Comparison of ENCODE assay signal across 8 cellular contexts in genomic region chr7:23473848-23474097, GRCh38. TPM values are rescaled to one million over a fixed set of nuclear protein-coding genes. Genes with fewer than 3 reads are reported as not detected.
DNase-seq lines count a peak whose midpoint lies in the region; ATAC-seq and TF ChIP-seq lines count a peak whose summit lies in the region.

No MANE protein-coding gene starts in this region.

- DNase-seq in stimulated activated naive CD8-positive, alpha-beta T cell treated with anti-CD3 and anti-CD28 coated beads, Interleukin-15, Interleukin-2, amounts not matched to agents 100 U/mL and 50 U/mL, for 24 hours = no peak
- DNase-seq in NCI-H446 (lab: John Stamatoyannopoulos, UW) (peak; percentile 58 to 75), fibroblast of lung (ENCODE audit: low read depth in 2 of 2) (no peak), testis (no peak), thyroid gland (no peak), NOMO-1 (lab: John Stamatoyannopoulos, UW; ENCODE audit: unreplicated experiment in 2 of 2) (no peak)
- no peak for DNase-seq in effector CD4-positive, alpha-beta T cell

- WGBS in testis, 2 donors = 5% methylated on average over 24 of the region's 24 CpGs; no CpG with 5 or more reads in 1 of the 2 donors
- 1 to 5% methylated on average over 12 to 14 of the region's 24 CpGs for WGBS in thyroid gland, 2 donors

- peaks cover 2% of the 10 kb centered on the region for H4K20me1 ChIP-seq in fibroblast of lung (ENCODE audit: control insufficient read depth, extremely low read depth, insufficient read depth, low read length)

- no peak overlapping the region for H3K27ac Mint-ChIP-seq in stimulated activated naive CD8-positive, alpha-beta T cell treated with anti-CD3 and anti-CD28 coated beads, Interleukin-15, Interleukin-2, amounts not matched to agents 100 ng/mL and 50 ng/mL, for 24 hours

- peaks cover 40% of the 10 kb centered on the region for H3K27me3 ChIP-seq in fibroblast of lung (ENCODE audit: control insufficient read depth, insufficient read depth, low read length)
- H3K27me3 ChIP-seq in testis = no peaks in the 10 kb centered on the region
- H3K27me3 ChIP-seq in thyroid gland = peaks cover 70% of the 10 kb centered on the region

- TF ChIP-seq CTCF in fibroblast of lung (conservative IDR thresholded peaks at IDR 0.05 in 1 of 2, IDR thresholded peaks at IDR 0.05 in 1 of 2; ENCODE audit: low read depth in 1 of 2, low read length in 2 of 2) = no peak
- TF ChIP-seq CTCF in testis (IDR thresholded peaks at IDR 0.05) = no peak
- TF ChIP-seq CTCF in thyroid gland (IDR thresholded peaks at IDR 0.05) = no peak

- intact Hi-C loops in testis (cut with DNase I; ENCODE audit: low total_unique reads) = no loop called here
- intact Hi-C loops in thyroid gland (cut with DNase I) = no loop called here

- H3K4me1 ChIP-seq in fibroblast of lung (ENCODE audit: control insufficient read depth, extremely low read depth, insufficient read depth, low read length) = peaks cover 2% of the 10 kb centered on the region
- peaks cover 1% of the 10 kb centered on the region for H3K4me1 ChIP-seq in testis
- peaks cover 15 to 34% of the 10 kb centered on the region in 2 donors for H3K4me1 ChIP-seq in thyroid gland

- H3K79me2 ChIP-seq in fibroblast of lung (ENCODE audit: control insufficient read depth, insufficient read depth, low read length) = peaks cover 4% of the 10 kb centered on the region

- H2AFZ ChIP-seq in fibroblast of lung (ENCODE audit: low read length) = peak overlapping the region; percentile 71

- no peaks in the 10 kb centered on the region for H3K36me3 Mint-ChIP-seq in stimulated activated naive CD8-positive, alpha-beta T cell treated with anti-CD3 and anti-CD28 coated beads, Interleukin-15, Interleukin-2, amounts not matched to agents 100 ng/mL and 50 ng/mL, for 24 hours (ENCODE audit: low read depth)

- H3K4me2 ChIP-seq in fibroblast of lung (ENCODE audit: extremely low read depth, insufficient read depth, low read length) = peak overlapping the region; percentile 93

- TF ChIP-seq POLR2A in testis (IDR thresholded peaks at IDR 0.05) = no peak
- TF ChIP-seq POLR2A in thyroid gland (IDR thresholded peaks at IDR 0.05) = no peak

- no peaks in the 10 kb centered on the region for H3K9me3 Mint-ChIP-seq in stimulated activated naive CD8-positive, alpha-beta T cell treated with anti-CD3 and anti-CD28 coated beads, Interleukin-15, Interleukin-2, amounts not matched to agents 100 ng/mL and 50 ng/mL, for 24 hours

- H3K4me1 Mint-ChIP-seq in stimulated activated naive CD8-positive, alpha-beta T cell treated with anti-CD3 and anti-CD28 coated beads, Interleukin-15, Interleukin-2, amounts not matched to agents 100 ng/mL and 50 ng/mL, for 24 hours (ENCODE audit: low read depth) = peaks cover 31% of the 10 kb centered on the region

- H3K9me3 ChIP-seq in fibroblast of lung (ENCODE audit: control insufficient read depth, insufficient read depth, low read depth, low read length) (no peaks in the 10 kb centered on the region), testis (no peaks in the 10 kb centered on the region), thyroid gland (no peaks in the 10 kb centered on the region)

- ATAC-seq in stimulated activated naive CD8-positive, alpha-beta T cell treated with anti-CD3 and anti-CD28 coated beads, Interleukin-15, Interleukin-2, amounts not matched to agents 100 U/mL and 50 U/mL, for 24 hours = no peak

- H3K9ac ChIP-seq in fibroblast of lung (ENCODE audit: insufficient read depth, low read length) = peak overlapping the region; percentile 43

- H3K4me3 ChIP-seq in fibroblast of lung (replicated peaks in 1 of 4; ENCODE audit: control extremely low read depth in 1 of 4, insufficient read depth in 1 of 4, low read depth in 3 of 4, low read length in 4 of 4) (peak overlapping the region; percentile 42 to 80 (median 52)), testis (peak overlapping the region; percentile 38 to 47), thyroid gland (replicated peaks in 1 of 3) (no peak overlapping the region)

- H3K4me3 Mint-ChIP-seq in stimulated activated naive CD8-positive, alpha-beta T cell treated with anti-CD3 and anti-CD28 coated beads, Interleukin-15, Interleukin-2, amounts not matched to agents 100 ng/mL and 50 ng/mL, for 24 hours = peak overlapping the region; percentile 70

- peaks cover 72% of the 10 kb centered on the region for H3K27me3 Mint-ChIP-seq in stimulated activated naive CD8-positive, alpha-beta T cell treated with anti-CD3 and anti-CD28 coated beads, Interleukin-15, Interleukin-2, amounts not matched to agents 100 ng/mL and 50 ng/mL, for 24 hours

- H3K36me3 ChIP-seq in fibroblast of lung (ENCODE audit: control insufficient read depth, insufficient read depth, low read length) = no peaks in the 10 kb centered on the region
- H3K36me3 ChIP-seq in testis (ENCODE audit: low read depth, missing control alignments) = no peaks in the 10 kb centered on the region
- H3K36me3 ChIP-seq in thyroid gland = no peaks in the 10 kb centered on the region

- H3K27ac ChIP-seq in fibroblast of lung (ENCODE audit: insufficient read depth, low read length) (no peak overlapping the region), testis (peak overlapping the region; percentile 9 to 50), thyroid gland (no peak overlapping the region)

RNA-seq across cellular contexts. Expression of gene IGF2BP3, which starts 3.5 kb away (rescaled TPM):
- 1.5 and 4.3 TPM in 2 replicates for total RNA-seq in fibroblast of lung
- 11.2 and 21.6 TPM in 2 replicates for polyA plus RNA-seq in fibroblast of lung
- polyA plus RNA-seq in fibroblast of lung (2012) = 5.8 and 11.6 TPM in 2 replicates
- polyA minus RNA-seq in fibroblast of lung (ENCODE audit: low replicate concordance) = 7.8 and 23.9 TPM in 2 replicates
- 10 to 100 TPM; 20.1 to 36.0 TPM for total RNA-seq in testis
- polyA plus RNA-seq in testis (ENCODE audit: insufficient read depth, low read depth, low replicate concordance) = 17.8 TPM
- 1 to 10 TPM in 3 of 4 donors, under 1 TPM in 1; 0.67 to 5.2 (median 3.4) TPM for total RNA-seq in thyroid gland

RNA-seq across cellular contexts. Expression of gene TRA2A, which starts 58.0 kb away (rescaled TPM):
- total RNA-seq in fibroblast of lung (17.2 and 30.4 TPM in 2 replicates), testis (10 to 100 TPM; 62.8 to 76.1 TPM), thyroid gland (10 to 100 TPM; 31.6 to 49.0 (median 42.8) TPM)
- polyA plus RNA-seq in fibroblast of lung (57.9 and 85.7 TPM in 2 replicates), testis (ENCODE audit: insufficient read depth, low read depth, low replicate concordance) (60.9 TPM)
- polyA plus RNA-seq in fibroblast of lung (2012) = 50.9 and 57.5 TPM in 2 replicates
- polyA minus RNA-seq in fibroblast of lung (ENCODE audit: low replicate concordance) = 20.7 and 40.0 TPM in 2 replicates

Comparison
In these comparisons a context has a peak if more than half of its experiments do, and no peak if none do; other contexts are left out.
1. DNase-seq: peak in NCI-H446 (2 of 2); none in stimulated activated naive CD8-positive, alpha-beta T cell treated with anti-CD3 and anti-CD28 coated beads, Interleukin-15, Interleukin-2, amounts not matched to agents 100 U/mL and 50 U/mL, for 24 hours (single experiment), fibroblast of lung (0 of 2), testis (single experiment), effector CD4-positive, alpha-beta T cell (single experiment), thyroid gland (0 of 2) and NOMO-1 (0 of 2).
2. H3K27ac ChIP-seq: peak in testis (2 of 2); none in fibroblast of lung (single experiment) and thyroid gland (0 of 3).
3. H3K4me3 ChIP-seq: peak in fibroblast of lung (4 of 4) and testis (2 of 2); none in thyroid gland (0 of 3).